In the genomic region with DNA sequence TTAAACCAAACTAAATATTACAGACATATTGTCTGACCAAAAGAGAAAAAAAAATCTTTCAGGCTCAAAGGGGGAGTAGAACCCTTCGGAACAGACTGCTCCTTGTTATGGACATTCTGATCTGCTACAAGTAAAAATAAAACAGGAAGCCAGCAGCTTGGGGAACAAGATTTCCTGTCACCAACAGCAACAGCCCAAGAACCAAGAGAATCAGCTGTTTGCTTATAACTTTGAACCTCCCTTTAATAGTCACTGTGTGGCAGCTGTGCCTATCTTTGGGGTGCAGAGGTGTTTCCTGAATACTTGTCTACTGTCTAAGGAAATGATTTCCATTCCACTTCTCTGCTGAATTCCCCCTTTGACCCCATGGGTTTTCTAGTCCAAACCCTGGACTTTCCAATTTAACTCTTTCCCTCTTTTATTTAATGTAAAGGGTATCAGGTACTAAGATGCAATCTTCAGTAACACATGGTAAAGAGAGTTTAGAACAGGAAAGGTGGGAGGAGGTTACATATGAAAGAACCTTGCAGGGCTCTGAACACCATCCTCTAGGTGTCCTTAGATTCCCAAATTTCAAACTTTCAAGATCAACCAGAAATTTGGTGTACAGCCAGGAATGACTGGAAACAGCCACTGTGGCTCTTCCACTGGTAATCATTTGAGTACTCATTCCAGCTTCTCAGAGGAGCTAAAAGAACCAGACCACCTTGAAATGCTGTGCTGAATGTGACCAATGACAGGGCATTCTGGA, we compare ENCODE assay signal across 8 cellular contexts. TPM values are rescaled to one million over a fixed set of nuclear protein-coding genes. Genes with fewer than 3 reads are reported as not detected.
A peak's percentile ranks its signal among the peaks of the same experiment; 100 is the strongest.
DNase-seq lines count a peak whose midpoint lies in the region; ATAC-seq and TF ChIP-seq lines count a peak whose summit lies in the region.

No MANE protein-coding gene starts in this region.

- no peak overlapping the region for H2AFZ ChIP-seq in OCI-LY1 (ENCODE audit: low read length)

- H3K27ac ChIP-seq in CD8-positive, alpha-beta memory T cell (ENCODE audit: low read depth, low read length) = no peak overlapping the region
- peak overlapping the region; percentile 97 for H3K27ac ChIP-seq in OCI-LY1 (ENCODE audit: low read depth, low read length, poor library complexity, severe bottlenecking)

- POLR2A ChIA-PET in CD8-positive, alpha-beta memory T cell (lab: Charles Lee) = interaction anchor here (1.3 kb wide), 1 partner anchor 18 kb away, joined by 4 read pairs; no protein-coding TSS in a partner anchor
- POLR2A ChIA-PET in naive thymus-derived CD8-positive, alpha-beta T cell (lab: Charles Lee) = interaction anchor here (0.7 to 2.5 kb wide), 14 partner anchors 9 to 757 kb away, joined by 3 to 14 read pairs (median 4); a partner anchor contains a TSS
- POLR2A ChIA-PET in Caco-2 (lab: Charles Lee) = no interaction called here

- peak in 2 of 5 donors; percentile 34 to 63 for DNase-seq in CD8-positive, alpha-beta memory T cell
- DNase-seq in naive thymus-derived CD8-positive, alpha-beta T cell = peak in 6 of 10 donors; percentile 30 to 68 (median 42)
- no peak for DNase-seq in NCI-H2196 treated with DMSO at 0.1 percent for 48 hours (lab: John Stamatoyannopoulos, UW; ENCODE audit: unreplicated experiment)
- no peak for DNase-seq in Caco-2
- no peak for DNase-seq in DMS53 (lab: John Stamatoyannopoulos, UW)

- peak overlapping the region; percentile 17 for H3K4me3 ChIP-seq in CD8-positive, alpha-beta memory T cell (ENCODE audit: low read length)
- no peak overlapping the region for H3K4me3 ChIP-seq in OCI-LY1 (ENCODE audit: low read depth, low read length, poor library complexity, severe bottlenecking)
- no peak overlapping the region for H3K4me3 ChIP-seq in Caco-2 (ENCODE audit: low read depth, low read length)

- TF ChIP-seq CTCF in OCI-LY1 (IDR thresholded peaks at IDR 0.05; ENCODE audit: low read length) (no peak), Caco-2 (IDR thresholded peaks at IDR 0.05; ENCODE audit: insufficient read depth in 1 of 2, low read depth in 1 of 2, low read length in 1 of 2, severe bottlenecking in 1 of 2, unreplicated experiment in 1 of 2) (no peak)

- ATAC-seq in naive thymus-derived CD8-positive, alpha-beta T cell = peak; percentile 74 to 85
- no peak for ATAC-seq in HG02798 (IDR thresholded peaks at IDR 0.05; ENCODE audit: poor library complexity, unreplicated experiment)

- peaks cover 59 to 87% (median 87%) of the 10 kb centered on the region in 3 donors for H3K4me1 Mint-ChIP-seq in CD8-positive, alpha-beta memory T cell
- peaks cover 75% of the 10 kb centered on the region for H3K4me1 Mint-ChIP-seq in dendritic cell treated with granulocyte-macrophage colony-stimulating factor and Interleukin-4, amounts not matched to agents 40 ng/mL and 50 ng/mL, for 4 days (ENCODE audit: low read depth)
- H3K4me1 Mint-ChIP-seq in naive thymus-derived CD8-positive, alpha-beta T cell = peaks cover 41 to 95% (median 88%) of the 10 kb centered on the region in 4 donors
- no peaks in the 10 kb centered on the region for H3K4me1 Mint-ChIP-seq in Caco-2 (ENCODE audit: low read depth, unreplicated experiment)

- H3K9me2 ChIP-seq in OCI-LY1 (ENCODE audit: low read depth, low read length) = no peaks in the 10 kb centered on the region

- H3K27me3 Mint-ChIP-seq in CD8-positive, alpha-beta memory T cell = no peaks in the 10 kb centered on the region
- H3K27me3 Mint-ChIP-seq in dendritic cell treated with granulocyte-macrophage colony-stimulating factor and Interleukin-4, amounts not matched to agents 40 ng/mL and 50 ng/mL, for 4 days = no peaks in the 10 kb centered on the region
- H3K27me3 Mint-ChIP-seq in naive thymus-derived CD8-positive, alpha-beta T cell = no peaks in the 10 kb centered on the region
- H3K27me3 Mint-ChIP-seq in Caco-2 (ENCODE audit: insufficient read depth, unreplicated experiment) = no peaks in the 10 kb centered on the region

- no peaks in the 10 kb centered on the region for H3K9me3 Mint-ChIP-seq in CD8-positive, alpha-beta memory T cell
- no peaks in the 10 kb centered on the region for H3K9me3 Mint-ChIP-seq in dendritic cell treated with granulocyte-macrophage colony-stimulating factor and Interleukin-4, amounts not matched to agents 40 ng/mL and 50 ng/mL, for 4 days
- no peaks in the 10 kb centered on the region for H3K9me3 Mint-ChIP-seq in naive thymus-derived CD8-positive, alpha-beta T cell
- H3K9me3 Mint-ChIP-seq in Caco-2 (ENCODE audit: unreplicated experiment) = no peaks in the 10 kb centered on the region

- peaks cover 62% of the 10 kb centered on the region for H3K79me2 ChIP-seq in OCI-LY1 (ENCODE audit: insufficient read depth, low read length)

- peaks cover 10% of the 10 kb centered on the region for H3K36me3 ChIP-seq in CD8-positive, alpha-beta memory T cell (ENCODE audit: insufficient read depth, low read length)
- H3K36me3 ChIP-seq in OCI-LY1 (ENCODE audit: insufficient read depth, low read length) (peaks cover 30% of the 10 kb centered on the region; the same call in 1 of the 2 replicates), Caco-2 (ENCODE audit: control insufficient read depth, insufficient read depth, low read length) (no peaks in the 10 kb centered on the region; the same call in 1 of the 2 replicates)

- H3K27ac Mint-ChIP-seq in CD8-positive, alpha-beta memory T cell = peak overlapping the region; percentile 56 to 93 (median 82)
- peak overlapping the region; percentile 84 for H3K27ac Mint-ChIP-seq in dendritic cell treated with granulocyte-macrophage colony-stimulating factor and Interleukin-4, amounts not matched to agents 40 ng/mL and 50 ng/mL, for 4 days
- H3K27ac Mint-ChIP-seq in naive thymus-derived CD8-positive, alpha-beta T cell = peak overlapping the region; percentile 40 to 96 (median 90)
- no peak overlapping the region for H3K27ac Mint-ChIP-seq in Caco-2 (ENCODE audit: unreplicated experiment)

- peaks cover 4% of the 10 kb centered on the region; the same call in 1 of the 2 replicates for H3F3A ChIP-seq in OCI-LY1 (ENCODE audit: insufficient read depth, low read length)

- H3K27me3 ChIP-seq in CD8-positive, alpha-beta memory T cell (ENCODE audit: insufficient read depth, low read length, poor library complexity, severe bottlenecking) = no peaks in the 10 kb centered on the region
- H3K27me3 ChIP-seq in OCI-LY1 (ENCODE audit: insufficient read depth, low read length) (no peaks in the 10 kb centered on the region), Caco-2 (replicated peaks; ENCODE audit: control insufficient read depth, insufficient read depth, low read length) (no peaks in the 10 kb centered on the region)

- CTCF ChIA-PET in CD8-positive, alpha-beta memory T cell (lab: Charles Lee) = interaction anchor here (0.8 to 1.8 kb wide), 8 partner anchors 9 to 135 kb away, joined by 3 to 5 read pairs (median 3); no protein-coding TSS in a partner anchor
- CTCF ChIA-PET in Caco-2 (lab: Charles Lee) = interaction anchor here (0.5 kb wide), 1 partner anchor 14 kb away, joined by 3 read pairs; no protein-coding TSS in a partner anchor

- H3K36me3 Mint-ChIP-seq in CD8-positive, alpha-beta memory T cell = peaks cover 0 to 30% (median 12%) of the 10 kb centered on the region in 3 donors
- peaks cover 32% of the 10 kb centered on the region for H3K36me3 Mint-ChIP-seq in dendritic cell treated with granulocyte-macrophage colony-stimulating factor and Interleukin-4, amounts not matched to agents 40 ng/mL and 50 ng/mL, for 4 days (ENCODE audit: low read depth)
- peaks cover 0 to 15% (median 4%) of the 10 kb centered on the region in 3 donors for H3K36me3 Mint-ChIP-seq in naive thymus-derived CD8-positive, alpha-beta T cell
- H3K36me3 Mint-ChIP-seq in Caco-2 (ENCODE audit: insufficient read depth, unreplicated experiment) = peaks cover 7% of the 10 kb centered on the region

- intact Hi-C loops in dendritic cell treated with granulocyte-macrophage colony-stimulating factor and Interleukin-4, amounts not matched to agents 40 ng/mL and 50 ng/mL, for 4 days (cut with micrococcal nuclease) = loop anchor here (5.0 kb wide), 1 partner anchor 46 kb away; no protein-coding TSS in a partner anchor
- intact Hi-C loops in Caco-2 (cut with micrococcal nuclease; ENCODE audit: unreplicated experiment) = no loop called here

- peak overlapping the region; percentile 43; the same call in 1 of the 2 replicates for H3K4me2 ChIP-seq in OCI-LY1 (ENCODE audit: low read length)

- no peaks in the 10 kb centered on the region for H3K9me3 ChIP-seq in CD8-positive, alpha-beta memory T cell (ENCODE audit: low read length)
- no peaks in the 10 kb centered on the region for H3K9me3 ChIP-seq in OCI-LY1 (ENCODE audit: low read length)
- no peaks in the 10 kb centered on the region for H3K9me3 ChIP-seq in Caco-2

- no peaks in the 10 kb centered on the region for H4K20me1 ChIP-seq in OCI-LY1 (ENCODE audit: insufficient read depth, low read length)

- H3K9ac ChIP-seq in OCI-LY1 (ENCODE audit: low read length) = peak overlapping the region; percentile 30; the same call in 1 of the 2 replicates

- peaks cover 84% of the 10 kb centered on the region for H3K4me1 ChIP-seq in CD8-positive, alpha-beta memory T cell (ENCODE audit: insufficient read depth, low read length)
- H3K4me1 ChIP-seq in OCI-LY1 (ENCODE audit: insufficient read depth, low read length, severe bottlenecking) (peaks cover 100% of the 10 kb centered on the region), Caco-2 (no peaks in the 10 kb centered on the region)

- peak overlapping the region in 5 of 7 donors; percentile 54 to 73 (median 60) for H3K4me3 Mint-ChIP-seq in CD8-positive, alpha-beta memory T cell
- no peak overlapping the region for H3K4me3 Mint-ChIP-seq in dendritic cell treated with granulocyte-macrophage colony-stimulating factor and Interleukin-4, amounts not matched to agents 40 ng/mL and 50 ng/mL, for 4 days
- H3K4me3 Mint-ChIP-seq in naive thymus-derived CD8-positive, alpha-beta T cell = peak overlapping the region; percentile 29 to 91 (median 77)
- H3K4me3 Mint-ChIP-seq in Caco-2 (ENCODE audit: unreplicated experiment) = no peak overlapping the region

- BruUV-seq in Caco-2 (replicated peaks; lab: Mats Ljungman, UMichigan) = no TSS peak

RNA-seq across cellular contexts. Expression of a gene that starts 38.7 kb away (rescaled TPM):
- total RNA-seq in CD8-positive, alpha-beta memory T cell = 1 to 10 TPM; 3.3 to 3.9 TPM
- not detected for polyA plus RNA-seq in CD8-positive, alpha-beta memory T cell
- total RNA-seq in naive thymus-derived CD8-positive, alpha-beta T cell = not detected
- under 1 TPM in 2 of 3 donors, not detected in 1; 0.10 to 0.28 TPM for polyA plus RNA-seq in naive thymus-derived CD8-positive, alpha-beta T cell
- 0.91 and 1.2 TPM in 2 replicates for total RNA-seq in Caco-2 (2022)

RNA-seq across cellular contexts. Expression of a gene that starts 47.9 kb away (rescaled TPM):
- total RNA-seq in CD8-positive, alpha-beta memory T cell = not detected
- polyA plus RNA-seq in CD8-positive, alpha-beta memory T cell = not detected
- total RNA-seq in naive thymus-derived CD8-positive, alpha-beta T cell = not detected
- under 1 TPM in 1 of 3 donors, not detected in 2; 0.17 TPM for polyA plus RNA-seq in naive thymus-derived CD8-positive, alpha-beta T cell
- 0.21 TPM in 1 of 2 replicates, not detected in the other for total RNA-seq in Caco-2 (2022)

RNA-seq across cellular contexts. Expression of a gene that starts 56.5 kb away (rescaled TPM):
- not detected for total RNA-seq in CD8-positive, alpha-beta memory T cell
- polyA plus RNA-seq in CD8-positive, alpha-beta memory T cell = not detected
- not detected for total RNA-seq in naive thymus-derived CD8-positive, alpha-beta T cell
- polyA plus RNA-seq in naive thymus-derived CD8-positive, alpha-beta T cell = not detected
- total RNA-seq in Caco-2 (2022) = not detected in 2 replicates

RNA-seq across cellular contexts. Expression of a gene that starts 58.9 kb away (rescaled TPM):
- total RNA-seq in CD8-positive, alpha-beta memory T cell = 100 to 1,000 TPM; 120 to 128 TPM
- polyA plus RNA-seq in CD8-positive, alpha-beta memory T cell = 64.1 TPM
- total RNA-seq in naive thymus-derived CD8-positive, alpha-beta T cell = 100 to 1,000 TPM; 183 to 185 TPM
- 10 to 100 TPM; 54.8 to 68.9 (median 68.5) TPM for polyA plus RNA-seq in naive thymus-derived CD8-positive, alpha-beta T cell
- total RNA-seq in Caco-2 (2022) = 59.2 and 68.6 TPM in 2 replicates

Comparison
In these comparisons a context has a peak if more than half of its experiments do, and no peak if none do; other contexts are left out.
1. DNase-seq: peak in naive thymus-derived CD8-positive, alpha-beta T cell (6 of 10); none in NCI-H2196 treated with DMSO at 0.1 percent for 48 hours (single experiment), Caco-2 (0 of 2) and DMS53 (single experiment).
2. H3K4me3 Mint-ChIP-seq: peak in CD8-positive, alpha-beta memory T cell (5 of 7) and naive thymus-derived CD8-positive, alpha-beta T cell (10 of 10); none in dendritic cell treated with granulocyte-macrophage colony-stimulating factor and Interleukin-4, amounts not matched to agents 40 ng/mL and 50 ng/mL, for 4 days (single experiment) and Caco-2 (single experiment).